In genomic region chr14:61461808-61462275, GRCh38 we compare ENCODE assay signal across 8 cellular contexts.
DNase-seq lines count a peak whose midpoint lies in the region; ATAC-seq lines count a peak whose summit lies in the region.

No MANE protein-coding gene starts in this region.

- intact Hi-C loops in Right ventricle myocardium superior (cut with DNase I) (loop anchor here (10.0 kb wide), 1 partner anchor 263 kb away; no protein-coding TSS in a partner anchor), cardiac septum (cut with DNase I) (loop anchor here (1.0 to 5.0 kb wide), 3 partner anchors 270 to 375 kb away; partner anchors contain the start of gene SNAPC1), right cardiac atrium (cut with DNase I) (loop anchor here (2.0 to 10.0 kb wide), 5 partner anchors 263 to 663 kb away; no protein-coding TSS in a partner anchor)

- no peaks in the 10 kb centered on the region for H3K27me3 ChIP-seq in right cardiac atrium (ENCODE audit: control insufficient read depth, insufficient read depth)

- DNase-seq in Right ventricle myocardium superior: no peak
- no peak for DNase-seq in cardiac septum (ENCODE audit: low spot score)
- peak; percentile 77 for DNase-seq in HT-29 (ENCODE audit: low spot score)
- DNase-seq in NCI-H82 treated with DMSO at 0.1 percent for 48 hours (lab: John Stamatoyannopoulos, UW; ENCODE audit: unreplicated experiment): peak; percentile 20
- DNase-seq in amniotic stem cell (lab: John Stamatoyannopoulos, UW): peak; percentile 29
- DNase-seq in right cardiac atrium: no peak
- DNase-seq in skeletal muscle cell (ENCODE audit: low read depth): no peak

- no peaks in the 10 kb centered on the region for H3K9me3 ChIP-seq in right cardiac atrium (ENCODE audit: control insufficient read depth, low read length)

- 39% methylated on average over 7 of the region's 7 CpGs for WGBS in right cardiac atrium

- no peak overlapping the region for H3K27ac ChIP-seq in right cardiac atrium (ENCODE audit: low read length)

- H3K4me3 ChIP-seq in right cardiac atrium (ENCODE audit: low read length) (no peak overlapping the region), skeletal muscle cell (ENCODE audit: low read depth, low read length) (peak overlapping the region; percentile 13)

- H3K4me1 ChIP-seq in right cardiac atrium (ENCODE audit: control insufficient read depth, insufficient read depth, low read length): peaks cover 3% of the 10 kb centered on the region

- peak; percentile 52 for ATAC-seq in Right ventricle myocardium superior (ENCODE audit: poor library complexity)
- ATAC-seq in right cardiac atrium: peak; percentile 25 to 34
- ATAC-seq in HG02970 (IDR thresholded peaks at IDR 0.05; ENCODE audit: low FRiP score, unreplicated experiment): no peak

Comparison
In these comparisons a context has a peak if more than half of its experiments do, and no peak if none do; other contexts are left out.
1. DNase-seq: peak in HT-29 (single experiment), NCI-H82 treated with DMSO at 0.1 percent for 48 hours (single experiment) and amniotic stem cell (single experiment); none in Right ventricle myocardium superior (single experiment), cardiac septum (single experiment), right cardiac atrium (0 of 3) and skeletal muscle cell (single experiment).